In genomic region chr1:244255426-244255965, GRCh38 we compare ENCODE assay signal across 28 cellular contexts.
"Had no signal": no experiment of that assay in that cellular context is flagged by ENCODE, and none has a peak within 500 bp of the region (broad histone marks: within the 10 kb centered on the region; RNA-seq: fewer than 3 reads in every experiment).

No MANE protein-coding gene starts in this region.

- H3K4me3 ChIP-seq: adrenal gland, SK-N-MC had no signal

- ATAC-seq: activated CD4-positive, alpha-beta T cell treated with anti-CD3 and anti-CD28 coated beads for 36 hours; Panc1; Right ventricle myocardium inferior; T-cell had no signal

- H3K27me3 Mint-ChIP-seq: activated CD4-positive, alpha-beta memory T cell treated with anti-CD3 and anti-CD28 coated beads, Interleukin-2, amount 10 ng/mL, durations not matched to agents 7 days and 5 days; activated CD4-positive, alpha-beta T cell treated with anti-CD3 and anti-CD28 coated beads for 36 hours had no signal

- H3K27ac ChIP-seq: adrenal gland, SK-N-MC had no signal

- H3K4me1 Mint-ChIP-seq: activated CD4-positive, alpha-beta T cell treated with anti-CD3 and anti-CD28 coated beads for 36 hours had no signal

- FAIRE-seq: TTC549 had no signal

- H3K36me3 ChIP-seq: adrenal gland had no signal

- H3K4me3 Mint-ChIP-seq: activated CD4-positive, alpha-beta memory T cell treated with anti-CD3 and anti-CD28 coated beads, Interleukin-2, amount 10 ng/mL, durations not matched to agents 7 days and 5 days; activated CD4-positive, alpha-beta T cell treated with anti-CD3 and anti-CD28 coated beads for 36 hours; activated naive CD8-positive, alpha-beta T cell treated with anti-CD3 and anti-CD28 coated beads, Interleukin-2, amount 10 ng/mL, durations not matched to agents 7 days and 5 days; T-cell had no signal

- H3K27ac Mint-ChIP-seq: activated CD4-positive, alpha-beta memory T cell treated with anti-CD3 and anti-CD28 coated beads, Interleukin-2, amount 10 ng/mL, durations not matched to agents 7 days and 5 days; activated CD4-positive, alpha-beta T cell treated with anti-CD3 and anti-CD28 coated beads for 36 hours; activated naive CD8-positive, alpha-beta T cell treated with anti-CD3 and anti-CD28 coated beads, Interleukin-2, amount 10 ng/mL, durations not matched to agents 7 days and 5 days; T-cell had no signal

- H3K36me3 Mint-ChIP-seq: activated naive CD8-positive, alpha-beta T cell treated with anti-CD3 and anti-CD28 coated beads, Interleukin-2, amount 10 ng/mL, durations not matched to agents 7 days and 5 days; T-cell had no signal

- H3K9me3 Mint-ChIP-seq: activated CD4-positive, alpha-beta memory T cell treated with anti-CD3 and anti-CD28 coated beads, Interleukin-2, amount 10 ng/mL, durations not matched to agents 7 days and 5 days; activated naive CD8-positive, alpha-beta T cell treated with anti-CD3 and anti-CD28 coated beads, Interleukin-2, amount 10 ng/mL, durations not matched to agents 7 days and 5 days had no signal

- H3K4me1 ChIP-seq: adrenal gland had no signal

- DNase-seq: activated CD4-positive, alpha-beta memory T cell treated with anti-CD3 and anti-CD28 coated beads, Interleukin-2, amount 10 ng/mL, durations not matched to agents 7 days and 5 days; activated CD4-positive, alpha-beta T cell treated with anti-CD3 and anti-CD28 coated beads for 36 hours; activated CD4-positive, alpha-beta T cell treated with anti-CD3 and anti-CD28 coated beads, Interleukin-2, amount 50 U/mL, for 1 hour; activated CD8-positive, alpha-beta memory T cell treated with anti-CD3 and anti-CD28 coated beads, Interleukin-2, amount 50 U/mL, for 4 hours; activated naive CD4-positive, alpha-beta T cell treated with anti-CD3 and anti-CD28 coated beads, Interleukin-2, amount 50 U/mL, for 16 hours; activated naive CD8-positive, alpha-beta T cell treated with anti-CD3 and anti-CD28 coated beads, Interleukin-2, amount 10 ng/mL, durations not matched to agents 7 days and 5 days; activated T-cell treated with anti-CD3 and anti-CD28 coated beads, Interleukin-2, amount 50 U/mL, for 1 hour; adrenal gland; anterior cingulate cortex; cerebellar nuclear complex; Kasumi-1; NCI-H1105 treated with DMSO at 0.1 percent for 48 hours; NCI-H2029; NCI-H2107; NCI-H345; NCI-H510A; NCI-H526 treated with DMSO at 0.1 percent for 48 hours; NCI-H82; NK-92 treated with Interleukin-12 subunit alpha and Interleukin-12 subunit beta, amount 100 ng/mL, for 24 hours; OCI-M1; RPMI8226; T-cell; T-helper 2 cell; T1000 had no signal

- H3K9me3 ChIP-seq: adrenal gland had no signal

- H3K27me3 ChIP-seq: adrenal gland had no signal
